ENCODE assay signal across 28 cellular contexts in the genomic region with DNA sequence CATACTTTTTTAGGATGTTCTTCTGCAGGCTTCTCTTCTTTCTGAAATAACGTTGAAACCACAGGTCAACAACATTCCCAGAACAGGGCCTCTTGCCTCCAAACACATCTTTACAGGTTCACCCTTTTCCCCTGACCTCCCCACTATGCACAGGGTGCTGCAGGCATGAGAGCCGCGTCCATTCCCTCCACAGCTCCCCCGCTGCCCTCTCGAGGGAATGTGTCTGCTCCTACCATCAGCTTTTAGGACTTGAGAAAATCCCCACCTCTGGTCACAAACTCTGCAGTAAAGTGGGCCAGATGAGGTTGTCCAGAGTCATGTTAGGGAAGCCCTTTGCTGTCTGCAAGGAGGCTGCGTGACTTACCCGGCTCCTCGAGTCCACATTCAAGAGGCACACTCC. TPM values are rescaled to one million over a fixed set of nuclear protein-coding genes. Genes with fewer than 3 reads are reported as not detected.
A peak's percentile ranks its signal among the peaks of the same experiment; 100 is the strongest.
DNase-seq lines count a peak whose midpoint lies in the region; ATAC-seq and TF ChIP-seq lines count a peak whose summit lies in the region.
"Had no signal": no experiment of that assay in that cellular context is flagged by ENCODE, and none has a peak within 500 bp of the region (broad histone marks: within the 10 kb centered on the region; RNA-seq: fewer than 3 reads in every experiment).

No MANE protein-coding gene starts in this region.

- ATAC-seq in activated CD8-positive, alpha-beta memory T cell treated with anti-CD3 and anti-CD28 coated beads, Interleukin-2, amount 10 ng/mL, durations not matched to agents 7 days and 5 days: no peak
- no peak for ATAC-seq in activated naive CD8-positive, alpha-beta T cell treated with anti-CD3 and anti-CD28 coated beads, Interleukin-2, amount 10 ng/mL, durations not matched to agents 7 days and 5 days (ENCODE audit: low read depth)
- ATAC-seq in GM21367 (IDR thresholded peaks at IDR 0.05; ENCODE audit: unreplicated experiment): no peak
- ATAC-seq: HepG2, pancreas, T-helper 17 cell had no signal

- H2AFZ ChIP-seq in H9 (ENCODE audit: low read length): no peak overlapping the region
- H2AFZ ChIP-seq: neural progenitor cell had no signal

- H3K27me3 ChIP-seq in H9 (ENCODE audit: insufficient read depth, low read length): no peaks in the 10 kb centered on the region
- H3K27me3 ChIP-seq: neural progenitor cell, pancreas, right atrium auricular region, thyroid gland, vagina had no signal

- no peak overlapping the region for H3K56ac ChIP-seq in H9 (ENCODE audit: insufficient read length, low read depth, low read length)

- CTCF ChIA-PET in activated CD8-positive, alpha-beta memory T cell treated with anti-CD3 and anti-CD28 coated beads, Interleukin-2, amount 10 ng/mL, durations not matched to agents 7 days and 5 days (lab: Charles Lee): no interaction called here

- no peaks in the 10 kb centered on the region for H3K9me3 ChIP-seq in H9 (ENCODE audit: control insufficient read depth, low read depth, low read length)
- H3K9me3 ChIP-seq: pancreas, right atrium auricular region, thyroid gland, vagina had no signal

- H2BK12ac ChIP-seq in H9 (ENCODE audit: insufficient read length, low read depth, low read length): no peak overlapping the region

- no peak overlapping the region for H2BK5ac ChIP-seq in H9 (ENCODE audit: insufficient read length, low read length)

- no peak overlapping the region for H2AK5ac ChIP-seq in H9 (ENCODE audit: insufficient read length, low read length)

- POLR2A ChIA-PET in activated naive CD8-positive, alpha-beta T cell treated with anti-CD3 and anti-CD28 coated beads, Interleukin-2, amount 10 ng/mL, durations not matched to agents 7 days and 5 days (lab: Charles Lee): interaction anchor here (0.6 kb wide), 1 partner anchor 56 kb away, joined by 5 read pairs; no protein-coding TSS in a partner anchor

- no peak overlapping the region for H3T11ph ChIP-seq in H9 (ENCODE audit: low read length)

- H3K4ac ChIP-seq in H9 (ENCODE audit: low read depth, low read length): no peak overlapping the region

- H3K4me1 Mint-ChIP-seq in activated CD8-positive, alpha-beta memory T cell treated with anti-CD3 and anti-CD28 coated beads, Interleukin-2, amount 10 ng/mL, durations not matched to agents 7 days and 5 days: peaks cover 24% of the 10 kb centered on the region
- H3K4me1 Mint-ChIP-seq in H9 (peaks cover 0 to 4% of the 10 kb centered on the region in 2 experiments; a peak in 1 of 4 replicates), nephron progenitor cell (peaks cover 10% of the 10 kb centered on the region)
- peaks cover 27% of the 10 kb centered on the region for H3K4me1 Mint-ChIP-seq in activated naive CD8-positive, alpha-beta T cell treated with anti-CD3 and anti-CD28 coated beads, Interleukin-2, amount 10 ng/mL, durations not matched to agents 7 days and 5 days

- H3K79me1 ChIP-seq in H9 (ENCODE audit: insufficient read depth, low read depth, low read length, poor library complexity, severe bottlenecking): no peaks in the 10 kb centered on the region

- no peak overlapping the region for H2BK15ac ChIP-seq in H9 (ENCODE audit: low read depth, low read length)

- no peak overlapping the region for H3K23ac ChIP-seq in H9 (ENCODE audit: insufficient read length, low read depth, low read length)

- H2BK120ac ChIP-seq in H9 (ENCODE audit: low read depth, low read length, poor library complexity, severe bottlenecking): no peak overlapping the region

- no peak for DNase-seq in activated CD8-positive, alpha-beta memory T cell treated with anti-CD3 and anti-CD28 coated beads, Interleukin-2, amount 10 ng/mL, durations not matched to agents 7 days and 5 days
- DNase-seq in activated CD8-positive, alpha-beta memory T cell treated with anti-CD3 and anti-CD28 coated beads for 24 hours: no peak
- DNase-seq in H9 (no peak), nephron progenitor cell (no peak), NCI-H748 (lab: John Stamatoyannopoulos, UW; ENCODE audit: unreplicated experiment) (no peak), amniotic stem cell (lab: John Stamatoyannopoulos, UW) (no peak)
- DNase-seq in activated naive CD8-positive, alpha-beta T cell treated with anti-CD3 and anti-CD28 coated beads, Interleukin-2, amount 10 ng/mL, durations not matched to agents 7 days and 5 days: no peak
- DNase-seq: activated CD4-positive, alpha-beta T cell treated with anti-CD3 and anti-CD28 coated beads, Interleukin-2, amount 50 U/mL, for 48 hours; AML-193; anterior cingulate cortex; CD4-positive, alpha-beta memory T cell; effector CD8-positive, alpha-beta T cell; Karpas-422; mammary epithelial cell; NCI-H1417; NCI-H2081; NCI-H524 treated with DMSO at 0.1 percent for 48 hours; NK-92 treated with Interleukin-12 subunit alpha and Interleukin-12 subunit beta, amount 100 ng/mL, for 24 hours; pancreas; small intestine; T-helper 17 cell; thyroid gland had no signal

- no peaks in the 10 kb centered on the region for H3K79me2 ChIP-seq in H9 (ENCODE audit: insufficient read depth, low read length)

- H3K23me2 ChIP-seq in H9 (ENCODE audit: insufficient read length, low read depth, low read length, poor library complexity, severe bottlenecking): no peaks in the 10 kb centered on the region

- H3K18ac ChIP-seq in H9 (ENCODE audit: insufficient read length, low read depth, low read length): no peak overlapping the region

- no peak overlapping the region for H3K4me2 ChIP-seq in H9 (ENCODE audit: insufficient read depth, insufficient read length, low read length)
- H3K4me2 ChIP-seq: neural progenitor cell had no signal

- no peak overlapping the region for H4K8ac ChIP-seq in H9 (replicated peaks; ENCODE audit: insufficient read length, low read depth, low read length)

- H3K27me3 Mint-ChIP-seq in activated CD8-positive, alpha-beta memory T cell treated with anti-CD3 and anti-CD28 coated beads, Interleukin-2, amount 10 ng/mL, durations not matched to agents 7 days and 5 days: no peaks in the 10 kb centered on the region
- H3K27me3 Mint-ChIP-seq in H9 (ENCODE audit: low read depth) (no peaks in the 10 kb centered on the region), nephron progenitor cell (ENCODE audit: low read depth, poor library complexity) (peaks cover 3% of the 10 kb centered on the region)
- H3K27me3 Mint-ChIP-seq in activated naive CD8-positive, alpha-beta T cell treated with anti-CD3 and anti-CD28 coated beads, Interleukin-2, amount 10 ng/mL, durations not matched to agents 7 days and 5 days: no peaks in the 10 kb centered on the region
- H3K27me3 Mint-ChIP-seq: CD4-positive, alpha-beta memory T cell; T-helper 17 cell had no signal

- H3K9me3 Mint-ChIP-seq in activated CD8-positive, alpha-beta memory T cell treated with anti-CD3 and anti-CD28 coated beads, Interleukin-2, amount 10 ng/mL, durations not matched to agents 7 days and 5 days (ENCODE audit: low read depth): no peaks in the 10 kb centered on the region
- H3K9me3 Mint-ChIP-seq in H9 (no peaks in the 10 kb centered on the region), nephron progenitor cell (no peaks in the 10 kb centered on the region)
- no peaks in the 10 kb centered on the region for H3K9me3 Mint-ChIP-seq in activated naive CD8-positive, alpha-beta T cell treated with anti-CD3 and anti-CD28 coated beads, Interleukin-2, amount 10 ng/mL, durations not matched to agents 7 days and 5 days
- H3K9me3 Mint-ChIP-seq: CD4-positive, alpha-beta memory T cell; neural progenitor cell had no signal

- H4K5ac ChIP-seq in H9 (ENCODE audit: insufficient read length, low read depth, low read length): no peak overlapping the region

- no peaks in the 10 kb centered on the region for H4K20me1 ChIP-seq in H9 (ENCODE audit: control insufficient read depth, insufficient read depth, insufficient read length)

- no CpG with 5 or more reads among the region's 8 CpGs for WGBS in H9 (ENCODE audit: extremely low coverage, insufficient read length, low lambda C conversion rate)

- no peak overlapping the region for H3K27ac ChIP-seq in H9 (ENCODE audit: insufficient read length, low read depth, low read length)
- H3K27ac ChIP-seq: coronary artery, neural progenitor cell, pancreas, right atrium auricular region, thyroid gland, vagina had no signal

- H3K4me1 ChIP-seq in H9 (ENCODE audit: insufficient read depth, low read length): no peaks in the 10 kb centered on the region
- H3K4me1 ChIP-seq: neural progenitor cell, pancreas, thyroid gland, vagina had no signal

- no peak overlapping the region for H2BK20ac ChIP-seq in H9 (ENCODE audit: low read depth, low read length, poor library complexity, severe bottlenecking)

- TF ChIP-seq CTCF in H9 (conservative IDR thresholded peaks at IDR 0.05) (0 out of 3 replicates have a peak, but pooled peaks have one; percentile 18), nephron progenitor cell (IDR thresholded peaks at IDR 0.05) (no peak)

- H4K91ac ChIP-seq in H9 (ENCODE audit: insufficient read length, low read depth, low read length): no peak overlapping the region

- peak overlapping the region; percentile 70 for H3K27ac Mint-ChIP-seq in activated CD8-positive, alpha-beta memory T cell treated with anti-CD3 and anti-CD28 coated beads, Interleukin-2, amount 10 ng/mL, durations not matched to agents 7 days and 5 days
- peak overlapping the region; percentile 22 to 69 (median 60); a peak in 2 of 7 replicates for H3K27ac Mint-ChIP-seq in H9
- peak overlapping the region; percentile 56 for H3K27ac Mint-ChIP-seq in activated naive CD8-positive, alpha-beta T cell treated with anti-CD3 and anti-CD28 coated beads, Interleukin-2, amount 10 ng/mL, durations not matched to agents 7 days and 5 days
- peak overlapping the region; percentile 62 for H3K27ac Mint-ChIP-seq in nephron progenitor cell
- H3K27ac Mint-ChIP-seq: neural progenitor cell, T-helper 17 cell had no signal

- H3K36me3 Mint-ChIP-seq in activated CD8-positive, alpha-beta memory T cell treated with anti-CD3 and anti-CD28 coated beads, Interleukin-2, amount 10 ng/mL, durations not matched to agents 7 days and 5 days: peaks cover 53% of the 10 kb centered on the region
- H3K36me3 Mint-ChIP-seq in H9 (ENCODE audit: insufficient read depth in 1 of 3, low read depth in 3 of 3) (peaks cover 3 to 48% (median 31%) of the 10 kb centered on the region in 3 experiments; a peak in 6 of 7 replicates), nephron progenitor cell (ENCODE audit: low read depth) (peaks cover 60% of the 10 kb centered on the region)
- H3K36me3 Mint-ChIP-seq in activated naive CD8-positive, alpha-beta T cell treated with anti-CD3 and anti-CD28 coated beads, Interleukin-2, amount 10 ng/mL, durations not matched to agents 7 days and 5 days: peaks cover 34% of the 10 kb centered on the region

- H3K4me3 Mint-ChIP-seq in activated CD8-positive, alpha-beta memory T cell treated with anti-CD3 and anti-CD28 coated beads, Interleukin-2, amount 10 ng/mL, durations not matched to agents 7 days and 5 days: no peak overlapping the region
- H3K4me3 Mint-ChIP-seq in H9 (no peak overlapping the region), nephron progenitor cell (no peak overlapping the region)
- H3K4me3 Mint-ChIP-seq in activated naive CD8-positive, alpha-beta T cell treated with anti-CD3 and anti-CD28 coated beads, Interleukin-2, amount 10 ng/mL, durations not matched to agents 7 days and 5 days: no peak overlapping the region
- H3K4me3 Mint-ChIP-seq: CD4-positive, alpha-beta memory T cell; neural progenitor cell; T-helper 17 cell had no signal

- H3K9ac ChIP-seq in H9 (ENCODE audit: extremely low read depth, insufficient read length, low read length): no peak overlapping the region
- H3K9ac ChIP-seq: neural progenitor cell had no signal

- H3K14ac ChIP-seq in H9 (ENCODE audit: insufficient read depth, low read length): no peak overlapping the region

RNA-seq across cellular contexts. Expression of a gene that starts 30.5 kb away (rescaled TPM):
- 10 to 100 TPM; 11.4 to 16.9 TPM for total RNA-seq in activated CD8-positive, alpha-beta memory T cell treated with anti-CD3 and anti-CD28 coated beads, Interleukin-2, amount 10 ng/mL, durations not matched to agents 7 days and 5 days
- total RNA-seq in H9 (2021): 21.3 and 22.0 TPM in 2 replicates
- total RNA-seq in activated naive CD8-positive, alpha-beta T cell treated with anti-CD3 and anti-CD28 coated beads, Interleukin-2, amount 10 ng/mL, durations not matched to agents 7 days and 5 days: 1 to 10 TPM; 7.2 to 7.7 TPM
